29 cellular contexts compared by ENCODE assay signal in genomic region chr18:47582055-47582454, GRCh38.
"Had no signal": no experiment of that assay in that cellular context is flagged by ENCODE, and none has a peak within 500 bp of the region (broad histone marks: within the 10 kb centered on the region; RNA-seq: fewer than 3 reads in every experiment).

No MANE protein-coding gene starts in this region.

- H3K9me3 ChIP-seq: esophagus muscularis mucosa, heart left ventricle, left ventricle myocardium inferior, mucosa of descending colon, psoas muscle, testis, transverse colon had no signal

- H3K36me3 Mint-ChIP-seq: activated naive CD4-positive, alpha-beta T cell treated with anti-CD3 and anti-CD28 coated beads, Interleukin-2, amount 10 ng/mL, durations not matched to agents 7 days and 5 days had no signal

- H3K4me3 Mint-ChIP-seq: activated naive CD4-positive, alpha-beta T cell treated with anti-CD3 and anti-CD28 coated beads, Interleukin-2, amount 10 ng/mL, durations not matched to agents 7 days and 5 days; activated T-helper 1 cell treated with anti-CD3 and anti-CD28 coated beads, Interleukin-12 subunit alpha, Interleukin-12 subunit beta, Interleukin-2, Interleukin-4 antibody, amounts not matched to agents 30 ng/mL and 10 ng/mL and 1 ng/mL, durations not matched to agents 14 hours and 24 hours and 36 hours; nephron; T-helper 2 cell treated with Interferon-gamma antibody and Interleukin-4, amounts not matched to agents 5 μg/mL and 100 μg/mL, for 36 hours had no signal

- H3K27me3 Mint-ChIP-seq: activated naive CD4-positive, alpha-beta T cell treated with anti-CD3 and anti-CD28 coated beads, Interleukin-2, amount 10 ng/mL, durations not matched to agents 7 days and 5 days had no signal

- H3K4me1 Mint-ChIP-seq: activated naive CD4-positive, alpha-beta T cell treated with anti-CD3 and anti-CD28 coated beads, Interleukin-2, amount 10 ng/mL, durations not matched to agents 7 days and 5 days; nephron had no signal

- H3K27me3 ChIP-seq: foreskin keratinocyte, testis, transverse colon had no signal

- H3K9me3 Mint-ChIP-seq: activated naive CD4-positive, alpha-beta T cell treated with anti-CD3 and anti-CD28 coated beads, Interleukin-2, amount 10 ng/mL, durations not matched to agents 7 days and 5 days; activated T-helper 1 cell treated with anti-CD3 and anti-CD28 coated beads, Interleukin-12 subunit alpha, Interleukin-12 subunit beta, Interleukin-2, Interleukin-4 antibody, amounts not matched to agents 30 ng/mL and 10 ng/mL and 1 ng/mL, durations not matched to agents 14 hours and 24 hours and 36 hours; nephron; T-helper 2 cell treated with Interferon-gamma antibody and Interleukin-4, amounts not matched to agents 5 μg/mL and 100 μg/mL, for 36 hours had no signal

- DNase-seq: activated CD4-positive, alpha-beta T cell treated with anti-CD3 and anti-CD28 coated beads for 4 hours; activated CD4-positive, alpha-beta T cell treated with anti-CD3 and anti-CD28 coated beads, Interleukin-2, amount 50 U/mL, for 48 hours; activated CD8-positive, alpha-beta memory T cell treated with anti-CD3 and anti-CD28 coated beads for 24 hours; activated CD8-positive, alpha-beta memory T cell treated with anti-CD3 and anti-CD28 coated beads, Interleukin-2, amount 50 U/mL, for 4 hours; activated gamma-delta T cell; activated naive CD4-positive, alpha-beta T cell treated with anti-CD3 and anti-CD28 coated beads, Interleukin-2, amount 10 ng/mL, durations not matched to agents 7 days and 5 days; activated T-cell treated with anti-CD3 and anti-CD28 coated beads, Interleukin-2, amount 50 U/mL, for 1 hour; amygdala; caudate nucleus; cortex of kidney; foreskin keratinocyte; heart left ventricle; left ventricle myocardium inferior; mucosa of descending colon; occipital lobe; psoas muscle; right cardiac atrium; stimulated activated CD4-positive, alpha-beta T cell treated with anti-CD3 and anti-CD28 coated beads, Interleukin-2, amount 100 ng/mL, for 48 hours; stimulated activated naive CD8-positive, alpha-beta T cell treated with anti-CD3 and anti-CD28 coated beads, Interleukin-15, Interleukin-2, amounts not matched to agents 100 U/mL and 50 U/mL, for 24 hours; T-helper 1 cell; testis; transverse colon had no signal

- H3K9ac ChIP-seq: parathyroid adenoma had no signal

- ATAC-seq: foreskin keratinocyte; heart left ventricle; mucosa of descending colon; psoas muscle; right cardiac atrium; stimulated activated naive CD8-positive, alpha-beta T cell treated with anti-CD3 and anti-CD28 coated beads, Interleukin-15, Interleukin-2, amounts not matched to agents 100 U/mL and 50 U/mL, for 24 hours had no signal

- H3K79me2 ChIP-seq: parathyroid adenoma had no signal

- H3K27ac Mint-ChIP-seq: activated naive CD4-positive, alpha-beta T cell treated with anti-CD3 and anti-CD28 coated beads, Interleukin-2, amount 10 ng/mL, durations not matched to agents 7 days and 5 days; activated T-helper 1 cell treated with anti-CD3 and anti-CD28 coated beads, Interleukin-12 subunit alpha, Interleukin-12 subunit beta, Interleukin-2, Interleukin-4 antibody, amounts not matched to agents 30 ng/mL and 10 ng/mL and 1 ng/mL, durations not matched to agents 14 hours and 24 hours and 36 hours; nephron; T-helper 2 cell treated with Interferon-gamma antibody and Interleukin-4, amounts not matched to agents 5 μg/mL and 100 μg/mL, for 36 hours had no signal

- H2AFZ ChIP-seq: parathyroid adenoma had no signal

- H3K4me1 ChIP-seq: esophagus muscularis mucosa, foreskin keratinocyte, heart left ventricle, left ventricle myocardium inferior, parathyroid adenoma, psoas muscle, testis, transverse colon had no signal

- H3K4me3 ChIP-seq: esophagus muscularis mucosa, heart left ventricle, left ventricle myocardium inferior, lung, mucosa of descending colon, psoas muscle, testis, transverse colon had no signal

- FAIRE-seq: urothelium cell line had no signal

- H3K36me3 ChIP-seq: esophagus muscularis mucosa, heart left ventricle, left ventricle myocardium inferior, transverse colon had no signal

- H3K27ac ChIP-seq: esophagus muscularis mucosa, foreskin keratinocyte, heart left ventricle, left ventricle myocardium inferior, parathyroid adenoma, psoas muscle, testis, transverse colon had no signal
